Comparison of ENCODE assay signal across 9 cellular contexts in the genomic region with DNA sequence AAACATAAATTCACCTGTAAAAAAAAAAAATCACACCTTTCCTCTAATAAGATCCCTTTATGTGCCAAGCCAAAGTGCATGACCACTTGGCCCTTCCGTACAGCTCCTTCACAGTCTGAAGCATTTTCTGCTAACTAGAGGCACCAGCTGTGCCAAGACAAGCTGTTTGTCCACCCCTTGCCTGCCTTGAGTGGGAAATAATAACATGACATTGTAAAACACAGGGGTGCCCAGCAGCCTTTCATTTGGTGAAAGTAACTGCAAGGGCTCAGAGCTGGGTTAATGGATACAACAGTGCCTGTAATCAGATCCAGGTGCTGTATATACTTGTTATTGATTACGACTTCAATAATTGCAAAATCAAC. TPM values are rescaled to one million over a fixed set of nuclear protein-coding genes. Genes with fewer than 3 reads are reported as not detected.
DNase-seq lines count a peak whose midpoint lies in the region; ATAC-seq, FAIRE-seq and TF ChIP-seq lines count a peak whose summit lies in the region.
"Had no signal": no experiment of that assay in that cellular context is flagged by ENCODE, and none has a peak within 500 bp of the region (broad histone marks: within the 10 kb centered on the region; RNA-seq: fewer than 3 reads in every experiment).

No MANE protein-coding gene starts in this region.

- H3K9me3 Mint-ChIP-seq in naive thymus-derived CD4-positive, alpha-beta T cell = peaks cover 0 to 27% (median 13%) of the 10 kb centered on the region in 11 donors

- TF ChIP-seq POLR2A in esophagus muscularis mucosa (IDR thresholded peaks at IDR 0.05; ENCODE audit: low read depth) = no peak

- ATAC-seq in GM18867 (IDR thresholded peaks at IDR 0.05; ENCODE audit: unreplicated experiment) = peak; percentile 20
- ATAC-seq in GM21529 (IDR thresholded peaks at IDR 0.05; ENCODE audit: unreplicated experiment) = peak; percentile 24
- no peak for ATAC-seq in naive thymus-derived CD4-positive, alpha-beta T cell

- H3K4me1 ChIP-seq in naive thymus-derived CD4-positive, alpha-beta T cell (ENCODE audit: control insufficient read depth in 2 of 2, insufficient read depth in 2 of 2, low read length in 2 of 2) = peaks cover 43 to 76% of the 10 kb centered on the region in 2 donors
- no peaks in the 10 kb centered on the region for H3K4me1 ChIP-seq in esophagus muscularis mucosa

- FAIRE-seq in HTR-8/SVneo (lab: Jason Lieb, UNC) = no peak

- intact Hi-C loops in naive thymus-derived CD4-positive, alpha-beta T cell (cut with micrococcal nuclease) = loop anchor here (1.0 to 5.0 kb wide), 14 partner anchors 11 to 326 kb away; partner anchors contain the start of genes DDIAS (in 2 of the 2), RAB30 (in 2 of the 2) and CCDC90B (in 1 of the 2)
- intact Hi-C loops in esophagus muscularis mucosa (cut with DNase I) = no loop called here

- CTCF ChIA-PET in naive thymus-derived CD4-positive, alpha-beta T cell (lab: Charles Lee) = interaction anchor here (1.2 to 2.9 kb wide), 7 partner anchors 9 to 34 kb away, joined by 3 to 13 read pairs (median 7); no protein-coding TSS in a partner anchor

- TF ChIP-seq EP300 in esophagus muscularis mucosa (IDR thresholded peaks at IDR 0.05) = no peak

- H3K27me3 ChIP-seq in naive thymus-derived CD4-positive, alpha-beta T cell (ENCODE audit: control insufficient read depth in 2 of 2, insufficient read depth in 2 of 2, low read length in 2 of 2) = no peaks in the 10 kb centered on the region
- no peaks in the 10 kb centered on the region for H3K27me3 ChIP-seq in esophagus muscularis mucosa

- peak overlapping the region; percentile 52 to 88 (median 80) for H3K4me3 Mint-ChIP-seq in naive thymus-derived CD4-positive, alpha-beta T cell

- H3K4me3 ChIP-seq in naive thymus-derived CD4-positive, alpha-beta T cell (ENCODE audit: low read length) = peak overlapping the region; percentile 37
- H3K4me3 ChIP-seq in esophagus muscularis mucosa = no peak overlapping the region

- TF ChIP-seq CTCF in esophagus muscularis mucosa (IDR thresholded peaks at IDR 0.05) = no peak

- POLR2A ChIA-PET in naive thymus-derived CD4-positive, alpha-beta T cell (lab: Charles Lee) = interaction anchor here (0.7 to 8.9 kb wide), 21 partner anchors 10 to 224 kb away, joined by 3 to 105 read pairs (median 6); partner anchors contain the start of genes DDIAS, PCF11, PRCP and RAB30

- H3K36me3 Mint-ChIP-seq in naive thymus-derived CD4-positive, alpha-beta T cell = peaks cover 4 to 38% (median 6%) of the 10 kb centered on the region in 5 donors

- H3K9me3 ChIP-seq in KOPT-K1 (ENCODE audit: insufficient read depth, low read length, poor library complexity, severe bottlenecking) (no peaks in the 10 kb centered on the region), esophagus muscularis mucosa (no peaks in the 10 kb centered on the region)
- peaks cover 0 to 4% (median 0%) of the 10 kb centered on the region in 3 experiments for H3K9me3 ChIP-seq in naive thymus-derived CD4-positive, alpha-beta T cell (ENCODE audit: control insufficient read depth in 2 of 3, low read length in 3 of 3)

- H3K27ac ChIP-seq in KOPT-K1 (ENCODE audit: low read depth, low read length, poor library complexity, severe bottlenecking) (peak overlapping the region; percentile 59), esophagus muscularis mucosa (replicated peaks in 1 of 4) (no peak overlapping the region)
- H3K27ac ChIP-seq in naive thymus-derived CD4-positive, alpha-beta T cell (ENCODE audit: low read depth, low read length) = peak overlapping the region; percentile 74

- H3K27ac Mint-ChIP-seq in naive thymus-derived CD4-positive, alpha-beta T cell = peak overlapping the region; percentile 84 to 99 (median 98)

- no peak for DNase-seq in naive thymus-derived CD4-positive, alpha-beta T cell
- DNase-seq in NCI-H345 (lab: John Stamatoyannopoulos, UW) (no peak), esophagus muscularis mucosa (ENCODE audit: extremely low spot score) (no peak), HTR-8/SVneo (ENCODE audit: insufficient read length, low spot score) (no peak)
- DNase-seq: midbrain; stimulated activated CD4-positive, alpha-beta T cell treated with anti-CD3 and anti-CD28 coated beads, Interleukin-4, amount 100 ng/mL, for 1 hour had no signal

- H3K27me3 Mint-ChIP-seq in naive thymus-derived CD4-positive, alpha-beta T cell = peaks cover 0 to 13% (median 0%) of the 10 kb centered on the region in 5 donors

- peaks cover 37 to 96% (median 90%) of the 10 kb centered on the region in 7 donors for H3K4me1 Mint-ChIP-seq in naive thymus-derived CD4-positive, alpha-beta T cell

- WGBS in esophagus muscularis mucosa = 83% methylated on average over 2 of the region's 2 CpGs

- H3K36me3 ChIP-seq in KOPT-K1 (ENCODE audit: insufficient read depth, low read length) (no peaks in the 10 kb centered on the region), esophagus muscularis mucosa (no peaks in the 10 kb centered on the region)
- H3K36me3 ChIP-seq in naive thymus-derived CD4-positive, alpha-beta T cell (ENCODE audit: control insufficient read depth in 2 of 3, insufficient read depth in 3 of 3, low read length in 3 of 3) = no peaks in the 10 kb centered on the region

RNA-seq across cellular contexts. Expression of gene DDIAS, which starts 59.2 kb away (rescaled TPM):
- 10 to 100 TPM in 1 of 5 experiments, 1 to 10 TPM in 2, under 1 TPM in 2; 0.57 to 12.7 (median 1.1) TPM for total RNA-seq in naive thymus-derived CD4-positive, alpha-beta T cell
- polyA plus RNA-seq in naive thymus-derived CD4-positive, alpha-beta T cell = 1 to 10 TPM in 1 of 2 donors, under 1 TPM in 1; 0.25 to 1.3 TPM
- total RNA-seq in esophagus muscularis mucosa = 1 to 10 TPM in 1 of 4 donors, under 1 TPM in 2, not detected in 1; 0.17 to 1.6 (median 0.52) TPM

Comparison
In these comparisons a context has a peak if more than half of its experiments do, and no peak if none do; other contexts are left out.
1. H3K27ac ChIP-seq: peak in KOPT-K1 (single experiment) and naive thymus-derived CD4-positive, alpha-beta T cell (single experiment); none in esophagus muscularis mucosa (0 of 4).